13 cellular contexts compared by ENCODE assay signal in genomic region chr1:220013497-220013896, GRCh38. TPM values are rescaled to one million over a fixed set of nuclear protein-coding genes. Genes with fewer than 3 reads are reported as not detected.
DNase-seq lines count a peak whose midpoint lies in the region; ATAC-seq and TF ChIP-seq lines count a peak whose summit lies in the region.
"Had no signal": no experiment of that assay in that cellular context is flagged by ENCODE, and none has a peak within 500 bp of the region (broad histone marks: within the 10 kb centered on the region; RNA-seq: fewer than 3 reads in every experiment).

No MANE protein-coding gene starts in this region.

- H3K9me3 Mint-ChIP-seq in activated T-cell treated with anti-CD3 and anti-CD28 coated beads, Interleukin-2, amount 50 U/mL, for 24 hours = no peaks in the 10 kb centered on the region
- no peaks in the 10 kb centered on the region for H3K9me3 Mint-ChIP-seq in activated T-helper 17 cell treated with anti-CD3 and anti-CD28 coated beads, Interleukin-2, amount 50 U/mL, for 72 hours
- H3K9me3 Mint-ChIP-seq in stimulated activated effector memory CD8-positive, alpha-beta T cell treated with anti-CD3 and anti-CD28 coated beads, Interleukin-12 subunit alpha, Interleukin-12 subunit beta, amount 100 ng/mL, for 72 hours = no peaks in the 10 kb centered on the region

- intact Hi-C loops in PC-3 (cut with micrococcal nuclease) = no loop called here

- H3K4me2 ChIP-seq in PC-3 (ENCODE audit: low read length) = no peak overlapping the region

- H2AFZ ChIP-seq in PC-3 (ENCODE audit: low read length) = no peak overlapping the region

- H3K79me2 ChIP-seq in PC-3 (ENCODE audit: low read length) = no peaks in the 10 kb centered on the region

- no peaks in the 10 kb centered on the region for H3K27me3 Mint-ChIP-seq in activated T-cell treated with anti-CD3 and anti-CD28 coated beads, Interleukin-2, amount 50 U/mL, for 24 hours
- no peaks in the 10 kb centered on the region for H3K27me3 Mint-ChIP-seq in activated T-helper 17 cell treated with anti-CD3 and anti-CD28 coated beads, Interleukin-2, amount 50 U/mL, for 72 hours
- H3K27me3 Mint-ChIP-seq: B cell had no signal

- CTCF ChIA-PET in PC-3 (lab: Charles Lee) = no interaction called here

- DNase-seq in activated T-cell treated with anti-CD3 and anti-CD28 coated beads, Interleukin-2, amount 50 U/mL, for 24 hours = no peak
- no peak for DNase-seq in activated T-cell treated with anti-CD3 and anti-CD28 coated beads, Interleukin-2, amount 50 U/mL, for 1 hour
- DNase-seq in stimulated activated effector memory CD8-positive, alpha-beta T cell treated with anti-CD3 and anti-CD28 coated beads, Interleukin-12 subunit alpha, Interleukin-12 subunit beta, amount 100 ng/mL, for 72 hours (ENCODE audit: low spot score in 2 of 2) = no peak
- DNase-seq in AML-193 (lab: John Stamatoyannopoulos, UW) (no peak), PC-3 (no peak), NCI-H187 (lab: John Stamatoyannopoulos, UW) (no peak)
- DNase-seq: cortex of kidney; midbrain; stimulated activated CD4-positive, alpha-beta T cell treated with anti-CD3 and anti-CD28 coated beads, Interleukin-4, amount 100 ng/mL, for 4 hours; WERI-Rb-1 had no signal

- H3K27ac Mint-ChIP-seq in activated T-cell treated with anti-CD3 and anti-CD28 coated beads, Interleukin-2, amount 50 U/mL, for 24 hours = peak overlapping the region; percentile 83
- peak overlapping the region; percentile 79 for H3K27ac Mint-ChIP-seq in activated T-helper 17 cell treated with anti-CD3 and anti-CD28 coated beads, Interleukin-2, amount 50 U/mL, for 72 hours
- H3K27ac Mint-ChIP-seq in stimulated activated effector memory CD8-positive, alpha-beta T cell treated with anti-CD3 and anti-CD28 coated beads, Interleukin-12 subunit alpha, Interleukin-12 subunit beta, amount 100 ng/mL, for 72 hours = peak overlapping the region; percentile 92
- H3K27ac Mint-ChIP-seq: B cell had no signal

- no peaks in the 10 kb centered on the region for H3K9me2 ChIP-seq in PC-3 (replicated peaks; ENCODE audit: low read length)

- no peak overlapping the region for H3K27ac ChIP-seq in PC-3 (ENCODE audit: low read length)
- H3K27ac ChIP-seq: WERI-Rb-1 had no signal

- no peaks in the 10 kb centered on the region for H3F3A ChIP-seq in PC-3 (ENCODE audit: low read length, unreplicated experiment)

- H3K4me1 ChIP-seq in PC-3 (ENCODE audit: insufficient read depth, low read length) = no peaks in the 10 kb centered on the region

- no TSS peak for BruUV-seq in PC-3 (replicated peaks; lab: Mats Ljungman, UMichigan)

- H3K36me3 Mint-ChIP-seq in activated T-cell treated with anti-CD3 and anti-CD28 coated beads, Interleukin-2, amount 50 U/mL, for 24 hours (ENCODE audit: low read depth) = peaks cover 98% of the 10 kb centered on the region
- peaks cover 100% of the 10 kb centered on the region for H3K36me3 Mint-ChIP-seq in activated T-helper 17 cell treated with anti-CD3 and anti-CD28 coated beads, Interleukin-2, amount 50 U/mL, for 72 hours (ENCODE audit: low read depth)
- H3K36me3 Mint-ChIP-seq in stimulated activated effector memory CD8-positive, alpha-beta T cell treated with anti-CD3 and anti-CD28 coated beads, Interleukin-12 subunit alpha, Interleukin-12 subunit beta, amount 100 ng/mL, for 72 hours = peaks cover 100% of the 10 kb centered on the region

- POLR2A ChIA-PET in PC-3 (lab: Charles Lee; ENCODE audit: unreplicated experiment) = interaction anchor here (0.6 kb wide), 1 partner anchor 164 kb away, joined by 3 read pairs; no protein-coding TSS in a partner anchor

- H4K20me1 ChIP-seq in PC-3 (ENCODE audit: low read length) = no peaks in the 10 kb centered on the region

- H3K9ac ChIP-seq in PC-3 (ENCODE audit: low read length) = no peak overlapping the region

- no peak for TF ChIP-seq CTCF in PC-3 (conservative IDR thresholded peaks at IDR 0.05; ENCODE audit: low read depth, low read length)

- H3K27me3 ChIP-seq in PC-3 (ENCODE audit: low read length) = no peaks in the 10 kb centered on the region

- no peak overlapping the region for H3K4me3 Mint-ChIP-seq in activated T-cell treated with anti-CD3 and anti-CD28 coated beads, Interleukin-2, amount 50 U/mL, for 24 hours
- H3K4me3 Mint-ChIP-seq in activated T-helper 17 cell treated with anti-CD3 and anti-CD28 coated beads, Interleukin-2, amount 50 U/mL, for 72 hours = no peak overlapping the region
- peak overlapping the region; percentile 2 for H3K4me3 Mint-ChIP-seq in stimulated activated effector memory CD8-positive, alpha-beta T cell treated with anti-CD3 and anti-CD28 coated beads, Interleukin-12 subunit alpha, Interleukin-12 subunit beta, amount 100 ng/mL, for 72 hours
- H3K4me3 Mint-ChIP-seq: B cell had no signal

- ATAC-seq in HG02840 (IDR thresholded peaks at IDR 0.05; ENCODE audit: low FRiP score, unreplicated experiment) (peak; percentile 76), PC-3 (no peak)
- ATAC-seq in activated T-helper 17 cell treated with anti-CD3 and anti-CD28 coated beads, Interleukin-2, amount 50 U/mL, for 72 hours (replicated peaks) = no peak
- no peak for ATAC-seq in stimulated activated effector memory CD8-positive, alpha-beta T cell treated with anti-CD3 and anti-CD28 coated beads, Interleukin-12 subunit alpha, Interleukin-12 subunit beta, amount 100 ng/mL, for 72 hours

- H3K4me3 ChIP-seq in PC-3 (ENCODE audit: low read length) = no peak overlapping the region

- H3K4me1 Mint-ChIP-seq in activated T-cell treated with anti-CD3 and anti-CD28 coated beads, Interleukin-2, amount 50 U/mL, for 24 hours (ENCODE audit: low read depth) = peaks cover 30% of the 10 kb centered on the region
- peaks cover 14% of the 10 kb centered on the region for H3K4me1 Mint-ChIP-seq in activated T-helper 17 cell treated with anti-CD3 and anti-CD28 coated beads, Interleukin-2, amount 50 U/mL, for 72 hours
- H3K4me1 Mint-ChIP-seq in stimulated activated effector memory CD8-positive, alpha-beta T cell treated with anti-CD3 and anti-CD28 coated beads, Interleukin-12 subunit alpha, Interleukin-12 subunit beta, amount 100 ng/mL, for 72 hours = peaks cover 30% of the 10 kb centered on the region
- H3K4me1 Mint-ChIP-seq: B cell had no signal

- H3K9me3 ChIP-seq in PC-3 (ENCODE audit: low read length) = no peaks in the 10 kb centered on the region

- peaks cover 74% of the 10 kb centered on the region for H3K36me3 ChIP-seq in PC-3 (ENCODE audit: low read depth, low read length)

RNA-seq across cellular contexts. Expression of gene EPRS1, which starts 32.8 kb away (rescaled TPM):
- 100 to 1,000 TPM; 145 to 173 TPM for total RNA-seq in activated T-helper 17 cell treated with anti-CD3 and anti-CD28 coated beads, Interleukin-2, amount 50 U/mL, for 72 hours
- 186 and 226 TPM in 2 replicates for total RNA-seq in PC-3 (2014; rRNA removed)
